Comparison of ENCODE assay signal across 1 cellular context in genomic region chr9:69120380-69121154, GRCh38.
A peak's percentile ranks its signal among the peaks of the same experiment; 100 is the strongest.
TF ChIP-seq lines count a peak whose summit lies in the region.

No MANE protein-coding gene starts in this region.

TF ChIP-seq in HepG2, 621 proteins besides CTCF, POLR2A, EP300 and RAD21 (continued from another document and continues in another):
- TF ChIP-seq ZFYVE20 (CRISPR knock-in tag; IDR thresholded peaks at IDR 0.05; ENCODE audit: borderline replicate concordance, low read depth) = no peak
- TF ChIP-seq ZMAT3 (CRISPR knock-in tag; conservative IDR thresholded peaks at IDR 0.05) = no peak
- peak; percentile 22; the same call in 1 of the 2 replicates for TF ChIP-seq PITX1 (CRISPR knock-in tag; IDR thresholded peaks at IDR 0.05)
- TF ChIP-seq, protein P1, sequence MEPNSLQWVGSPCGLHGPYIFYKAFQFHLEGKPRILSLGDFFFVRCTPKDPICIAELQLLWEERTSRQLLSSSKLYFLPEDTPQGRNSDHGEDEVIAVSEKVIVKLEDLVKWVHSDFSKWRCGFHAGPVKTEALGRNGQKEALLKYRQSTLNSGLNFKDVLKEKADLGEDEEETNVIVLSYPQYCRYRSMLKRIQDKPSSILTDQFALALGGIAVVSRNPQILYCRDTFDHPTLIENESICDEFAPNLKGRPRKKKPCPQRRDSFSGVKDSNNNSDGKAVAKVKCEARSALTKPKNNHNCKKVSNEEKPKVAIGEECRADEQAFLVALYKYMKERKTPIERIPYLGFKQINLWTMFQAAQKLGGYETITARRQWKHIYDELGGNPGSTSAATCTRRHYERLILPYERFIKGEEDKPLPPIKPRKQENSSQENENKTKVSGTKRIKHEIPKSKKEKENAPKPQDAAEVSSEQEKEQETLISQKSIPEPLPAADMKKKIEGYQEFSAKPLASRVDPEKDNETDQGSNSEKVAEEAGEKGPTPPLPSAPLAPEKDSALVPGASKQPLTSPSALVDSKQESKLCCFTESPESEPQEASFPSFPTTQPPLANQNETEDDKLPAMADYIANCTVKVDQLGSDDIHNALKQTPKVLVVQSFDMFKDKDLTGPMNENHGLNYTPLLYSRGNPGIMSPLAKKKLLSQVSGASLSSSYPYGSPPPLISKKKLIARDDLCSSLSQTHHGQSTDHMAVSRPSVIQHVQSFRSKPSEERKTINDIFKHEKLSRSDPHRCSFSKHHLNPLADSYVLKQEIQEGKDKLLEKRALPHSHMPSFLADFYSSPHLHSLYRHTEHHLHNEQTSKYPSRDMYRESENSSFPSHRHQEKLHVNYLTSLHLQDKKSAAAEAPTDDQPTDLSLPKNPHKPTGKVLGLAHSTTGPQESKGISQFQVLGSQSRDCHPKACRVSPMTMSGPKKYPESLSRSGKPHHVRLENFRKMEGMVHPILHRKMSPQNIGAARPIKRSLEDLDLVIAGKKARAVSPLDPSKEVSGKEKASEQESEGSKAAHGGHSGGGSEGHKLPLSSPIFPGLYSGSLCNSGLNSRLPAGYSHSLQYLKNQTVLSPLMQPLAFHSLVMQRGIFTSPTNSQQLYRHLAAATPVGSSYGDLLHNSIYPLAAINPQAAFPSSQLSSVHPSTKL (CRISPR knock-in tag; IDR thresholded peaks at IDR 0.05) = peak; percentile 58
- peak; percentile 81; the same call in 1 of the 2 replicates for TF ChIP-seq ZFP82 (CRISPR knock-in tag; IDR thresholded peaks at IDR 0.05; ENCODE audit: borderline replicate concordance)
- TF ChIP-seq, protein P2, sequence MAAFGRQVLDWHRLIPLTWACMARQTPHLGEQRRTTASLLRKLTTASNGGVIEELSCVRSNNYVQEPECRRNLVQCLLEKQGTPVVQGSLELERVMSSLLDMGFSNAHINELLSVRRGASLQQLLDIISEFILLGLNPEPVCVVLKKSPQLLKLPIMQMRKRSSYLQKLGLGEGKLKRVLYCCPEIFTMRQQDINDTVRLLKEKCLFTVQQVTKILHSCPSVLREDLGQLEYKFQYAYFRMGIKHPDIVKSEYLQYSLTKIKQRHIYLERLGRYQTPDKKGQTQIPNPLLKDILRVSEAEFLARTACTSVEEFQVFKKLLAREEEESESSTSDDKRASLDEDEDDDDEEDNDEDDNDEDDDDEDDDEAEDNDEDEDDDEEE (CRISPR knock-in tag; IDR thresholded peaks at IDR 0.05) = no peak
- TF ChIP-seq HIC2 (CRISPR knock-in tag; IDR thresholded peaks at IDR 0.05; ENCODE audit: low read depth) = peak; percentile 98
- TF ChIP-seq, protein P3, sequence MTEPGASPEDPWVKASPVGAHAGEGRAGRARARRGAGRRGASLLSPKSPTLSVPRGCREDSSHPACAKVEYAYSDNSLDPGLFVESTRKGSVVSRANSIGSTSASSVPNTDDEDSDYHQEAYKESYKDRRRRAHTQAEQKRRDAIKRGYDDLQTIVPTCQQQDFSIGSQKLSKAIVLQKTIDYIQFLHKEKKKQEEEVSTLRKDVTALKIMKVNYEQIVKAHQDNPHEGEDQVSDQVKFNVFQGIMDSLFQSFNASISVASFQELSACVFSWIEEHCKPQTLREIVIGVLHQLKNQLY (CRISPR knock-in tag; IDR thresholded peaks at IDR 0.05) = peak; percentile 41
- peak; percentile 75 for TF ChIP-seq HDAC2 (CRISPR knock-in tag; IDR thresholded peaks at IDR 0.05)
- 0 out of 2 replicates have a peak, but pooled peaks have one; percentile 9 for TF ChIP-seq ZNF644 (CRISPR knock-in tag; IDR thresholded peaks at IDR 0.05; ENCODE audit: low read depth)
- TF ChIP-seq PCBP1 (IDR thresholded peaks at IDR 0.05; ENCODE audit: borderline replicate concordance, low read depth, low read length) = no peak
- TF ChIP-seq PLRG1 (conservative IDR thresholded peaks at IDR 0.05) = no peak
- no peak for TF ChIP-seq ZNF703 (CRISPR knock-in tag; IDR thresholded peaks at IDR 0.05; ENCODE audit: borderline replicate concordance)
- no peak; the same call in 1 of the 2 replicates for TF ChIP-seq ZNF34 (CRISPR knock-in tag; IDR thresholded peaks at IDR 0.05; ENCODE audit: borderline replicate concordance)
- 0 out of 2 replicates have a peak, but pooled peaks have one; percentile 22 for TF ChIP-seq ZNF564 (CRISPR knock-in tag; IDR thresholded peaks at IDR 0.05)
- no peak for TF ChIP-seq ZNF776 (CRISPR knock-in tag; IDR thresholded peaks at IDR 0.05)
- TF ChIP-seq, protein P4, sequence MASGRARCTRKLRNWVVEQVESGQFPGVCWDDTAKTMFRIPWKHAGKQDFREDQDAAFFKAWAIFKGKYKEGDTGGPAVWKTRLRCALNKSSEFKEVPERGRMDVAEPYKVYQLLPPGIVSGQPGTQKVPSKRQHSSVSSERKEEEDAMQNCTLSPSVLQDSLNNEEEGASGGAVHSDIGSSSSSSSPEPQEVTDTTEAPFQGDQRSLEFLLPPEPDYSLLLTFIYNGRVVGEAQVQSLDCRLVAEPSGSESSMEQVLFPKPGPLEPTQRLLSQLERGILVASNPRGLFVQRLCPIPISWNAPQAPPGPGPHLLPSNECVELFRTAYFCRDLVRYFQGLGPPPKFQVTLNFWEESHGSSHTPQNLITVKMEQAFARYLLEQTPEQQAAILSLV (CRISPR knock-in tag; IDR thresholded peaks at IDR 0.05; ENCODE audit: borderline replicate concordance) = peak; percentile 12; the same call in 1 of the 2 replicates
- no peak for TF ChIP-seq ZNF75D (CRISPR knock-in tag; IDR thresholded peaks at IDR 0.05; ENCODE audit: borderline replicate concordance)
- TF ChIP-seq, protein P5, sequence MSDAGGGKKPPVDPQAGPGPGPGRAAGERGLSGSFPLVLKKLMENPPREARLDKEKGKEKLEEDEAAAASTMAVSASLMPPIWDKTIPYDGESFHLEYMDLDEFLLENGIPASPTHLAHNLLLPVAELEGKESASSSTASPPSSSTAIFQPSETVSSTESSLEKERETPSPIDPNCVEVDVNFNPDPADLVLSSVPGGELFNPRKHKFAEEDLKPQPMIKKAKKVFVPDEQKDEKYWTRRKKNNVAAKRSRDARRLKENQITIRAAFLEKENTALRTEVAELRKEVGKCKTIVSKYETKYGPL (CRISPR knock-in tag; IDR thresholded peaks at IDR 0.05) = 0 out of 2 replicates have a peak, but pooled peaks have one; percentile 15
- no peak for TF ChIP-seq MBNL3 (CRISPR knock-in tag; conservative IDR thresholded peaks at IDR 0.05)
- peak; percentile 38; the same call in 1 of the 2 replicates for TF ChIP-seq HOXA5 (CRISPR knock-in tag; IDR thresholded peaks at IDR 0.05)
- no peak for TF ChIP-seq RBM22 (optimal IDR thresholded peaks at IDR 0.05; ENCODE audit: low read length)
- no peak for TF ChIP-seq ZNF318 (CRISPR knock-in tag; IDR thresholded peaks at IDR 0.05)
- TF ChIP-seq ZNF598 (CRISPR knock-in tag; IDR thresholded peaks at IDR 0.05; ENCODE audit: borderline replicate concordance) = no peak
- TF ChIP-seq HDAC1 (CRISPR knock-in tag; IDR thresholded peaks at IDR 0.05) = peak; percentile 84
- TF ChIP-seq ZNF530 (CRISPR knock-in tag; IDR thresholded peaks at IDR 0.05; ENCODE audit: low read depth) = no peak
- peak; percentile 59; the same call in 1 of the 2 replicates for TF ChIP-seq ZFY (CRISPR knock-in tag; IDR thresholded peaks at IDR 0.05)
- TF ChIP-seq SMAD9 (CRISPR knock-in tag; IDR thresholded peaks at IDR 0.05) = no peak
- TF ChIP-seq TMF1 (CRISPR knock-in tag; IDR thresholded peaks at IDR 0.05; ENCODE audit: low read depth) = no peak
- no peak for TF ChIP-seq NFIB (CRISPR knock-in tag; IDR thresholded peaks at IDR 0.05; ENCODE audit: borderline replicate concordance)
- TF ChIP-seq BATF2 (CRISPR knock-in tag; IDR thresholded peaks at IDR 0.05) = no peak
- TF ChIP-seq BHLHE40 (IDR thresholded peaks at IDR 0.05; ENCODE audit: low read length) = no peak; the same call in 1 of the 2 replicates
- no peak for TF ChIP-seq ZNF3 (CRISPR knock-in tag; IDR thresholded peaks at IDR 0.05)
- no peak for TF ChIP-seq TRIM24 (CRISPR knock-in tag; IDR thresholded peaks at IDR 0.05)
- no peak; the same call in 1 of the 2 replicates for TF ChIP-seq MAZ (IDR thresholded peaks at IDR 0.05; ENCODE audit: borderline replicate concordance, low read depth, low read length)
- peak; percentile 33; the same call in 1 of the 2 replicates for TF ChIP-seq MAZ (CRISPR knock-in tag; IDR thresholded peaks at IDR 0.05; ENCODE audit: low read depth)
- peak; percentile 22; the same call in 1 of the 2 replicates for TF ChIP-seq ZNF7 (CRISPR knock-in tag; IDR thresholded peaks at IDR 0.05)
- peak; percentile 47; the same call in 1 of the 2 replicates for TF ChIP-seq NAIF1 (CRISPR knock-in tag; IDR thresholded peaks at IDR 0.05; ENCODE audit: borderline replicate concordance)
- TF ChIP-seq FOSL1 (CRISPR knock-in tag; IDR thresholded peaks at IDR 0.05; ENCODE audit: borderline replicate concordance) = peak; percentile 64; the same call in 1 of the 2 replicates
- no peak; the same call in 1 of the 2 replicates for TF ChIP-seq FOXK1 (CRISPR knock-in tag; IDR thresholded peaks at IDR 0.05; ENCODE audit: borderline replicate concordance, low read depth)
- TF ChIP-seq MAF1 (CRISPR knock-in tag; IDR thresholded peaks at IDR 0.05; ENCODE audit: borderline replicate concordance) = no peak
- TF ChIP-seq STAG1 (CRISPR knock-in tag; IDR thresholded peaks at IDR 0.05) = no peak; the same call in 1 of the 2 replicates
- no peak for TF ChIP-seq ZZZ3 (CRISPR knock-in tag; IDR thresholded peaks at IDR 0.05; ENCODE audit: borderline replicate concordance)
- 0 out of 2 replicates have a peak, but pooled peaks have one; percentile 25 for TF ChIP-seq RCOR2 (CRISPR knock-in tag; IDR thresholded peaks at IDR 0.05)
